ENCODE assay signal across 8 cellular contexts in the genomic region with DNA sequence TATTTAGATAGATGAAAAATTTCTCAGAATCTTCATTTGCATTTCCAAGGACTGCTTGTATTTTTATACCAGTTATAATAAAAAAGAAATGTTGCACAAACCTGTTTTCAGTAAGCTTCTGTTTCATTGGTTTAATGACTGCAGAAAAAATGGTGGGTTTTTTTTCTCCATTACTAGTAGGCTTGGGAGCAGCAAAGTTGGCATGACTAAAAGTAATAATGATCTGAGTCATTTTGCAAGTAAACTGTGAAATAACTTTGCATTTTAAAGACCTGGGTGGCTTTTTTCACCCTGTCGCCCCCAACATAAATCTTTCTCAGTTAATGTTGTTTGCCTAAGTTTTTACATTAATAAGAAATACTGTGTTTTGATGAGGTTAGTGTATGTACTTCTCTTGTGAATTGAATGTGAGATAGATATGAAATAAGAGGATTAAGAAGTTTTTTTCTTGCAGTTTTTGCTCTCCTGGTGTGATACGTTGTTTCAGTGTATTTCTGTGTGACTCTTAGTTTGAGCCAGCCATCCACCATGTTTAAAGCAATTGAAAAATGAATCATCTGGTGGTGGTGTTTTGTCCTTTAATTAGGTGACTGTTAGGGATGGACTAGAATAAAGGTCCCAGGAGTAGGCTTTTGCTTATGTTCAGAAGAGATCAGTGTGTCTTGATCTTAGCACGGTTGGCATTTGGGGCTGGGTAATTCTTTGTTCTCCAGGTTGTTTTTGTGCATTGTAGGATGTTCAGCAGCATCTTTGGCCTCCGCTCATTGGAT. TPM values are rescaled to one million over a fixed set of nuclear protein-coding genes. Genes with fewer than 3 reads are reported as not detected.
A peak's percentile ranks its signal among the peaks of the same experiment; 100 is the strongest.
DNase-seq lines count a peak whose midpoint lies in the region; ATAC-seq and TF ChIP-seq lines count a peak whose summit lies in the region.

No MANE protein-coding gene starts in this region.

- peak; percentile 48 for ATAC-seq in GM18873 (IDR thresholded peaks at IDR 0.05; ENCODE audit: low FRiP score, unreplicated experiment)

- no peaks in the 10 kb centered on the region for H3K9me3 ChIP-seq in trophoblast cell (ENCODE audit: insufficient read depth, low read depth, low read length)

- WGBS in trophoblast cell (ENCODE audit: extremely low coverage, insufficient coverage, insufficient read length), result no CpG with 5 or more reads among the region's 4 CpGs

- H3K79me1 ChIP-seq in trophoblast cell (ENCODE audit: low read length), result peaks cover 10% of the 10 kb centered on the region

- H3K36me3 ChIP-seq in trophoblast cell (ENCODE audit: control insufficient read depth in 1 of 2, insufficient read depth in 2 of 2, low read length in 2 of 2), result no peaks in the 10 kb centered on the region

- H2AK5ac ChIP-seq in trophoblast cell (ENCODE audit: low read length), result no peak overlapping the region

- H4K8ac ChIP-seq in trophoblast cell (ENCODE audit: low read depth, low read length), result no peak overlapping the region

- no peak overlapping the region for H4K12ac ChIP-seq in trophoblast cell (ENCODE audit: low read depth, low read length)

- no peak overlapping the region for H3K9ac ChIP-seq in trophoblast cell (ENCODE audit: low read length)

- H3K4ac ChIP-seq in trophoblast cell (ENCODE audit: low read depth, low read length), result peak overlapping the region; percentile 39

- H3K27ac ChIP-seq in trophoblast cell (ENCODE audit: low read depth, low read length), result no peak overlapping the region

- H3K79me2 ChIP-seq in trophoblast cell (ENCODE audit: control insufficient read depth, insufficient read depth, low read length, poor library complexity), result peaks cover 15% of the 10 kb centered on the region

- H2BK120ac ChIP-seq in trophoblast cell (ENCODE audit: insufficient read depth, low read length, poor library complexity), result no peak overlapping the region

- H3K4me1 ChIP-seq in trophoblast cell (ENCODE audit: control insufficient read depth in 1 of 2, insufficient read depth in 2 of 2, low read length in 2 of 2), result peaks cover 0 to 5% of the 10 kb centered on the region in 2 experiments

- no peak overlapping the region for H2BK5ac ChIP-seq in trophoblast cell (ENCODE audit: low read depth, low read length, poor library complexity)

- peak overlapping the region; percentile 16 for H3K4me2 ChIP-seq in trophoblast cell (ENCODE audit: low read length)

- H3K14ac ChIP-seq in trophoblast cell (ENCODE audit: low read length), result no peak overlapping the region

- H3K27me3 ChIP-seq in trophoblast cell (ENCODE audit: insufficient read depth, low read length), result no peaks in the 10 kb centered on the region

- TF ChIP-seq CTCF in epithelial cell of proximal tubule (conservative IDR thresholded peaks at IDR 0.05; ENCODE audit: low read depth, low read length), result no peak

- no peak overlapping the region for H4K91ac ChIP-seq in trophoblast cell (ENCODE audit: low read depth, low read length)

- peak; percentile 36 for DNase-seq in AG08395 (ENCODE audit: low spot score)
- DNase-seq in NCI-H526 treated with DMSO at 0.1 percent for 48 hours (lab: John Stamatoyannopoulos, UW), result peak; percentile 20
- DNase-seq in epithelial cell of proximal tubule (ENCODE audit: low read depth), result no peak
- DNase-seq in trophoblast cell, result peak in 1 of 2 donors; percentile 26
- no peak for DNase-seq in stimulated activated CD4-positive, alpha-beta T cell treated with anti-CD3 and anti-CD28 coated beads, Interleukin-2, amount 100 ng/mL, for 48 hours
- DNase-seq in NCI-H2196 (lab: John Stamatoyannopoulos, UW; ENCODE audit: unreplicated experiment), result no peak
- DNase-seq in COR-L47 (lab: John Stamatoyannopoulos, UW), result no peak

- peak overlapping the region; percentile 84 for H3K4me3 ChIP-seq in epithelial cell of proximal tubule (ENCODE audit: low read depth, low read length)
- H3K4me3 ChIP-seq in trophoblast cell (ENCODE audit: low read depth, low read length), result no peak overlapping the region

- no peak overlapping the region for H3K23ac ChIP-seq in trophoblast cell (ENCODE audit: low read length)

- no peak overlapping the region for H2BK12ac ChIP-seq in trophoblast cell (ENCODE audit: low read length)

- no peak overlapping the region for H3K18ac ChIP-seq in trophoblast cell (ENCODE audit: low read length)

- no peak overlapping the region for H2AFZ ChIP-seq in trophoblast cell (ENCODE audit: insufficient read depth, low read length, poor library complexity)

RNA-seq across cellular contexts. Expression of a gene that starts 1.8 kb away (rescaled TPM):
- total RNA-seq in epithelial cell of proximal tubule, result 30.0 and 33.6 TPM in 2 replicates
- 22.6 and 23.7 TPM in 2 replicates for polyA plus RNA-seq in trophoblast cell (2013)

Comparison
In these comparisons a context has a peak if more than half of its experiments do, and no peak if none do; other contexts are left out.
1. DNase-seq: peak in AG08395 (single experiment) and NCI-H526 treated with DMSO at 0.1 percent for 48 hours (single experiment); none in epithelial cell of proximal tubule (single experiment), stimulated activated CD4-positive, alpha-beta T cell treated with anti-CD3 and anti-CD28 coated beads, Interleukin-2, amount 100 ng/mL, for 48 hours (0 of 2), NCI-H2196 (single experiment) and COR-L47 (single experiment).